In genomic region chr5:140038373-140038957, GRCh38 we compare ENCODE assay signal across 8 cellular contexts. TPM values are rescaled to one million over a fixed set of nuclear protein-coding genes. Genes with fewer than 3 reads are reported as not detected.
A peak's percentile ranks its signal among the peaks of the same experiment; 100 is the strongest.
DNase-seq lines count a peak whose midpoint lies in the region; ATAC-seq and TF ChIP-seq lines count a peak whose summit lies in the region.

No MANE protein-coding gene starts in this region.

- H3K27me3 ChIP-seq in PC-9 (ENCODE audit: insufficient read depth, low read depth): no peaks in the 10 kb centered on the region

- peaks cover 35% of the 10 kb centered on the region for H3K4me1 Mint-ChIP-seq in stimulated activated memory B cell treated with anti-CD40 and anti-IgM and Interleukin-4, amounts not matched to agents 10 μg/mL and 1 μg/mL and 100 μg/mL, for 72 hours

- peaks cover 26% of the 10 kb centered on the region for H3F3A ChIP-seq in PC-9 (ENCODE audit: insufficient read depth, low read depth)

- no peak for TF ChIP-seq CTCF in PC-9 (conservative IDR thresholded peaks at IDR 0.05)

- POLR2A ChIA-PET in PC-9 (lab: Charles Lee; ENCODE audit: unreplicated experiment): no interaction called here

- no peak overlapping the region for H3K27ac Mint-ChIP-seq in stimulated activated memory B cell treated with anti-CD40 and anti-IgM and Interleukin-4, amounts not matched to agents 10 μg/mL and 1 μg/mL and 100 μg/mL, for 72 hours

- H3K4me2 ChIP-seq in PC-9: peak overlapping the region; percentile 90

- CTCF ChIA-PET in PC-9 (lab: Charles Lee): interaction anchor here (0.7 kb wide), 1 partner anchor 747 kb away, joined by 9 read pairs; the partner anchor contains the start of gene PCDHA1

- H3K27ac ChIP-seq in PC-9: no peak overlapping the region

- H3K36me3 Mint-ChIP-seq in stimulated activated memory B cell treated with anti-CD40 and anti-IgM and Interleukin-4, amounts not matched to agents 10 μg/mL and 1 μg/mL and 100 μg/mL, for 72 hours: no peaks in the 10 kb centered on the region

- no peak for ATAC-seq in stimulated activated memory B cell treated with anti-CD40 and anti-IgM and Interleukin-4, amounts not matched to agents 10 μg/mL and 1 μg/mL and 100 μg/mL, for 72 hours
- no peak for ATAC-seq in esophagus mucosa

- H3K36me3 ChIP-seq in PC-9 (ENCODE audit: low read depth): no peaks in the 10 kb centered on the region

- intact Hi-C loops in PC-9 (cut with micrococcal nuclease; ENCODE audit: unreplicated experiment): no loop called here

- no peak overlapping the region for H3K4me3 ChIP-seq in PC-9

- peaks cover 3% of the 10 kb centered on the region for H3K9me3 Mint-ChIP-seq in stimulated activated memory B cell treated with anti-CD40 and anti-IgM and Interleukin-4, amounts not matched to agents 10 μg/mL and 1 μg/mL and 100 μg/mL, for 72 hours

- H3K79me2 ChIP-seq in PC-9 (ENCODE audit: low read depth): no peaks in the 10 kb centered on the region

- H4K20me1 ChIP-seq in PC-9 (ENCODE audit: insufficient read depth): no peaks in the 10 kb centered on the region

- no peaks in the 10 kb centered on the region for H3K9me2 ChIP-seq in PC-9 (ENCODE audit: insufficient read depth)

- BruUV-seq in PC-9 (replicated peaks; lab: Mats Ljungman, UMichigan): no TSS peak

- H3K27me3 Mint-ChIP-seq in stimulated activated memory B cell treated with anti-CD40 and anti-IgM and Interleukin-4, amounts not matched to agents 10 μg/mL and 1 μg/mL and 100 μg/mL, for 72 hours: peaks cover 70% of the 10 kb centered on the region

- H3K4me1 ChIP-seq in PC-9 (replicated peaks; ENCODE audit: insufficient read depth): peaks cover 35% of the 10 kb centered on the region

- DNase-seq in NCI-H146 (lab: John Stamatoyannopoulos, UW): peak; percentile 1
- DNase-seq in NCI-H146 treated with DMSO at 0.1 percent for 48 hours (lab: John Stamatoyannopoulos, UW; ENCODE audit: unreplicated experiment): no peak
- no peak for DNase-seq in PC-9
- DNase-seq in globus pallidus (ENCODE audit: low spot score): peak; percentile 51
- no peak for DNase-seq in SKM-1 treated with dmso at 0.1 percent for 144 hours (lab: John Stamatoyannopoulos, UW; ENCODE audit: unreplicated experiment)
- DNase-seq in COLO668 (lab: John Stamatoyannopoulos, UW; ENCODE audit: unreplicated experiment): no peak

- no peaks in the 10 kb centered on the region for H3K9me3 ChIP-seq in PC-9 (ENCODE audit: insufficient read depth, low read depth)

- peak overlapping the region; percentile 52 for H3K4me3 Mint-ChIP-seq in stimulated activated memory B cell treated with anti-CD40 and anti-IgM and Interleukin-4, amounts not matched to agents 10 μg/mL and 1 μg/mL and 100 μg/mL, for 72 hours

- no peak overlapping the region for H2AFZ ChIP-seq in PC-9

RNA-seq across cellular contexts. Expression of gene NRG2, which starts 4.6 kb away (rescaled TPM):
- total RNA-seq in PC-9 (2021) (not detected in 2 replicates), esophagus mucosa (1.9 TPM)

Comparison
In these comparisons a context has a peak if more than half of its experiments do, and no peak if none do; other contexts are left out.
1. DNase-seq: peak in NCI-H146 (single experiment) and globus pallidus (single experiment); none in NCI-H146 treated with DMSO at 0.1 percent for 48 hours (single experiment), PC-9 (0 of 2), SKM-1 treated with dmso at 0.1 percent for 144 hours (single experiment) and COLO668 (single experiment).